Comparison of ENCODE assay signal across 1 cellular context in genomic region chr22:37559901-37560681, GRCh38.
TF ChIP-seq lines count a peak whose summit lies in the region.

Gene CDC42EP1, plus strand, starts transcription at chr22:37560480. Its CDS starts 5,870 bp downstream, at chr22:37566350.

TF ChIP-seq in HepG2, 621 proteins besides CTCF, POLR2A, EP300 and RAD21 (continued from another document and continues in another):
- TF ChIP-seq, protein P1, sequence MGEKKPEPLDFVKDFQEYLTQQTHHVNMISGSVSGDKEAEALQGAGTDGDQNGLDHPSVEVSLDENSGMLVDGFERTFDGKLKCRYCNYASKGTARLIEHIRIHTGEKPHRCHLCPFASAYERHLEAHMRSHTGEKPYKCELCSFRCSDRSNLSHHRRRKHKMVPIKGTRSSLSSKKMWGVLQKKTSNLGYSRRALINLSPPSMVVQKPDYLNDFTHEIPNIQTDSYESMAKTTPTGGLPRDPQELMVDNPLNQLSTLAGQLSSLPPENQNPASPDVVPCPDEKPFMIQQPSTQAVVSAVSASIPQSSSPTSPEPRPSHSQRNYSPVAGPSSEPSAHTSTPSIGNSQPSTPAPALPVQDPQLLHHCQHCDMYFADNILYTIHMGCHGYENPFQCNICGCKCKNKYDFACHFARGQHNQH (CRISPR knock-in tag; IDR thresholded peaks at IDR 0.05): no peak; the same call in 1 of the 2 replicates
- no peak for TF ChIP-seq KAT2B (IDR thresholded peaks at IDR 0.05; ENCODE audit: borderline replicate concordance, low read depth, low read length)
- no peak for TF ChIP-seq SOX13 (IDR thresholded peaks at IDR 0.05)
- TF ChIP-seq SOX13 (CRISPR knock-in tag; conservative IDR thresholded peaks at IDR 0.05 in 1 of 2, IDR thresholded peaks at IDR 0.05 in 1 of 2): peak in 1 of 2 experiments; percentile 23; a peak in 1 of 4 replicates
- TF ChIP-seq RNF219 (CRISPR knock-in tag; IDR thresholded peaks at IDR 0.05): no peak
- TF ChIP-seq MAFF (IDR thresholded peaks at IDR 0.05; ENCODE audit: low read depth, low read length): no peak
- no peak for TF ChIP-seq ZNF382 (CRISPR knock-in tag; IDR thresholded peaks at IDR 0.05; ENCODE audit: borderline replicate concordance)
- TF ChIP-seq, protein P2, sequence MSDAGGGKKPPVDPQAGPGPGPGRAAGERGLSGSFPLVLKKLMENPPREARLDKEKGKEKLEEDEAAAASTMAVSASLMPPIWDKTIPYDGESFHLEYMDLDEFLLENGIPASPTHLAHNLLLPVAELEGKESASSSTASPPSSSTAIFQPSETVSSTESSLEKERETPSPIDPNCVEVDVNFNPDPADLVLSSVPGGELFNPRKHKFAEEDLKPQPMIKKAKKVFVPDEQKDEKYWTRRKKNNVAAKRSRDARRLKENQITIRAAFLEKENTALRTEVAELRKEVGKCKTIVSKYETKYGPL (CRISPR knock-in tag; IDR thresholded peaks at IDR 0.05): no peak
- no peak for TF ChIP-seq ZNF30 (CRISPR knock-in tag; IDR thresholded peaks at IDR 0.05)
- TF ChIP-seq ZNF296 (CRISPR knock-in tag; conservative IDR thresholded peaks at IDR 0.05): no peak
- TF ChIP-seq, protein P3, sequence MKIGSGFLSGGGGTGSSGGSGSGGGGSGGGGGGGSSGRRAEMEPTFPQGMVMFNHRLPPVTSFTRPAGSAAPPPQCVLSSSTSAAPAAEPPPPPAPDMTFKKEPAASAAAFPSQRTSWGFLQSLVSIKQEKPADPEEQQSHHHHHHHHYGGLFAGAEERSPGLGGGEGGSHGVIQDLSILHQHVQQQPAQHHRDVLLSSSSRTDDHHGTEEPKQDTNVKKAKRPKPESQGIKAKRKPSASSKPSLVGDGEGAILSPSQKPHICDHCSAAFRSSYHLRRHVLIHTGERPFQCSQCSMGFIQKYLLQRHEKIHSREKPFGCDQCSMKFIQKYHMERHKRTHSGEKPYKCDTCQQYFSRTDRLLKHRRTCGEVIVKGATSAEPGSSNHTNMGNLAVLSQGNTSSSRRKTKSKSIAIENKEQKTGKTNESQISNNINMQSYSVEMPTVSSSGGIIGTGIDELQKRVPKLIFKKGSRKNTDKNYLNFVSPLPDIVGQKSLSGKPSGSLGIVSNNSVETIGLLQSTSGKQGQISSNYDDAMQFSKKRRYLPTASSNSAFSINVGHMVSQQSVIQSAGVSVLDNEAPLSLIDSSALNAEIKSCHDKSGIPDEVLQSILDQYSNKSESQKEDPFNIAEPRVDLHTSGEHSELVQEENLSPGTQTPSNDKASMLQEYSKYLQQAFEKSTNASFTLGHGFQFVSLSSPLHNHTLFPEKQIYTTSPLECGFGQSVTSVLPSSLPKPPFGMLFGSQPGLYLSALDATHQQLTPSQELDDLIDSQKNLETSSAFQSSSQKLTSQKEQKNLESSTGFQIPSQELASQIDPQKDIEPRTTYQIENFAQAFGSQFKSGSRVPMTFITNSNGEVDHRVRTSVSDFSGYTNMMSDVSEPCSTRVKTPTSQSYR (CRISPR knock-in tag; IDR thresholded peaks at IDR 0.05; ENCODE audit: borderline replicate concordance): peak; percentile 8; the same call in 1 of the 2 replicates
- TF ChIP-seq, protein P4, sequence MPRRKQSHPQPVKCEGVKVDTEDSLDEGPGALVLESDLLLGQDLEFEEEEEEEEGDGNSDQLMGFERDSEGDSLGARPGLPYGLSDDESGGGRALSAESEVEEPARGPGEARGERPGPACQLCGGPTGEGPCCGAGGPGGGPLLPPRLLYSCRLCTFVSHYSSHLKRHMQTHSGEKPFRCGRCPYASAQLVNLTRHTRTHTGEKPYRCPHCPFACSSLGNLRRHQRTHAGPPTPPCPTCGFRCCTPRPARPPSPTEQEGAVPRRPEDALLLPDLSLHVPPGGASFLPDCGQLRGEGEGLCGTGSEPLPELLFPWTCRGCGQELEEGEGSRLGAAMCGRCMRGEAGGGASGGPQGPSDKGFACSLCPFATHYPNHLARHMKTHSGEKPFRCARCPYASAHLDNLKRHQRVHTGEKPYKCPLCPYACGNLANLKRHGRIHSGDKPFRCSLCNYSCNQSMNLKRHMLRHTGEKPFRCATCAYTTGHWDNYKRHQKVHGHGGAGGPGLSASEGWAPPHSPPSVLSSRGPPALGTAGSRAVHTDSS (CRISPR knock-in tag; conservative IDR thresholded peaks at IDR 0.05): no peak
- no peak for TF ChIP-seq ZNF546 (CRISPR knock-in tag; conservative IDR thresholded peaks at IDR 0.05)
- TF ChIP-seq, protein P5, sequence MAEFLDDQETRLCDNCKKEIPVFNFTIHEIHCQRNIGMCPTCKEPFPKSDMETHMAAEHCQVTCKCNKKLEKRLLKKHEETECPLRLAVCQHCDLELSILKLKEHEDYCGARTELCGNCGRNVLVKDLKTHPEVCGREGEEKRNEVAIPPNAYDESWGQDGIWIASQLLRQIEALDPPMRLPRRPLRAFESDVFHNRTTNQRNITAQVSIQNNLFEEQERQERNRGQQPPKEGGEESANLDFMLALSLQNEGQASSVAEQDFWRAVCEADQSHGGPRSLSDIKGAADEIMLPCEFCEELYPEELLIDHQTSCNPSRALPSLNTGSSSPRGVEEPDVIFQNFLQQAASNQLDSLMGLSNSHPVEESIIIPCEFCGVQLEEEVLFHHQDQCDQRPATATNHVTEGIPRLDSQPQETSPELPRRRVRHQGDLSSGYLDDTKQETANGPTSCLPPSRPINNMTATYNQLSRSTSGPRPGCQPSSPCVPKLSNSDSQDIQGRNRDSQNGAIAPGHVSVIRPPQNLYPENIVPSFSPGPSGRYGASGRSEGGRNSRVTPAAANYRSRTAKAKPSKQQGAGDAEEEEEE (CRISPR knock-in tag; IDR thresholded peaks at IDR 0.05; ENCODE audit: borderline replicate concordance): no peak
- no peak for TF ChIP-seq ZKSCAN5 (CRISPR knock-in tag; IDR thresholded peaks at IDR 0.05)
- no peak for TF ChIP-seq ZNF335 (CRISPR knock-in tag; IDR thresholded peaks at IDR 0.05)
- TF ChIP-seq SAP130 (CRISPR knock-in tag; IDR thresholded peaks at IDR 0.05; ENCODE audit: low read depth): peak; percentile 35; the same call in 1 of the 2 replicates
- TF ChIP-seq, protein P6, sequence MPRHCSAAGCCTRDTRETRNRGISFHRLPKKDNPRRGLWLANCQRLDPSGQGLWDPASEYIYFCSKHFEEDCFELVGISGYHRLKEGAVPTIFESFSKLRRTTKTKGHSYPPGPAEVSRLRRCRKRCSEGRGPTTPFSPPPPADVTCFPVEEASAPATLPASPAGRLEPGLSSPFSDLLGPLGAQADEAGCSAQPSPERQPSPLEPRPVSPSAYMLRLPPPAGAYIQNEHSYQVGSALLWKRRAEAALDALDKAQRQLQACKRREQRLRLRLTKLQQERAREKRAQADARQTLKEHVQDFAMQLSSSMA (CRISPR knock-in tag; IDR thresholded peaks at IDR 0.05): no peak
- no peak for TF ChIP-seq ZBTB49 (CRISPR knock-in tag; IDR thresholded peaks at IDR 0.05; ENCODE audit: borderline replicate concordance)
- TF ChIP-seq JDP2 (CRISPR knock-in tag; IDR thresholded peaks at IDR 0.05; ENCODE audit: borderline replicate concordance): no peak
- TF ChIP-seq ATF6 (CRISPR knock-in tag; conservative IDR thresholded peaks at IDR 0.05): 0 out of 2 replicates have a peak, but pooled peaks have one; percentile 50
- no peak for TF ChIP-seq ZNF232 (CRISPR knock-in tag; IDR thresholded peaks at IDR 0.05; ENCODE audit: borderline replicate concordance)
- no peak for TF ChIP-seq HOXA7 (CRISPR knock-in tag; IDR thresholded peaks at IDR 0.05)
- TF ChIP-seq FOXA3 (CRISPR knock-in tag; IDR thresholded peaks at IDR 0.05): peak; percentile 15; the same call in 1 of the 2 replicates
- TF ChIP-seq REL (CRISPR knock-in tag; conservative IDR thresholded peaks at IDR 0.05): no peak
- TF ChIP-seq SNRNP70 (IDR thresholded peaks at IDR 0.05; ENCODE audit: low read depth, low read length): no peak
- peak; percentile 16 for TF ChIP-seq HNRNPLL (IDR thresholded peaks at IDR 0.05; ENCODE audit: low read depth, low read length, poor library complexity, severe bottlenecking)
- 0 out of 2 replicates have a peak, but pooled peaks have one; percentile 27 for TF ChIP-seq RXRA (CRISPR knock-in tag; IDR thresholded peaks at IDR 0.05)
- no peak for TF ChIP-seq NFKB2 (CRISPR knock-in tag; IDR thresholded peaks at IDR 0.05; ENCODE audit: borderline replicate concordance)
- no peak for TF ChIP-seq U2AF2 (IDR thresholded peaks at IDR 0.05; ENCODE audit: low read depth, low read length)
- TF ChIP-seq AGO1 (IDR thresholded peaks at IDR 0.05; ENCODE audit: low read depth, low read length, poor library complexity, severe bottlenecking): no peak
- TF ChIP-seq, protein P7, sequence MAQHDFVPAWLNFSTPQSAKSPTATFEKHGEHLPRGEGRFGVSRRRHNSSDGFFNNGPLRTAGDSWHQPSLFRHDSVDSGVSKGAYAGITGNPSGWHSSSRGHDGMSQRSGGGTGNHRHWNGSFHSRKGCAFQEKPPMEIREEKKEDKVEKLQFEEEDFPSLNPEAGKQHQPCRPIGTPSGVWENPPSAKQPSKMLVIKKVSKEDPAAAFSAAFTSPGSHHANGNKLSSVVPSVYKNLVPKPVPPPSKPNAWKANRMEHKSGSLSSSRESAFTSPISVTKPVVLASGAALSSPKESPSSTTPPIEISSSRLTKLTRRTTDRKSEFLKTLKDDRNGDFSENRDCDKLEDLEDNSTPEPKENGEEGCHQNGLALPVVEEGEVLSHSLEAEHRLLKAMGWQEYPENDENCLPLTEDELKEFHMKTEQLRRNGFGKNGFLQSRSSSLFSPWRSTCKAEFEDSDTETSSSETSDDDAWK (CRISPR knock-in tag; IDR thresholded peaks at IDR 0.05): no peak
- no peak for TF ChIP-seq PHB2 (IDR thresholded peaks at IDR 0.05; ENCODE audit: partially characterized antibody)
- TF ChIP-seq NFE2L1 (CRISPR knock-in tag; IDR thresholded peaks at IDR 0.05; ENCODE audit: borderline replicate concordance): no peak
- TF ChIP-seq, protein P8, sequence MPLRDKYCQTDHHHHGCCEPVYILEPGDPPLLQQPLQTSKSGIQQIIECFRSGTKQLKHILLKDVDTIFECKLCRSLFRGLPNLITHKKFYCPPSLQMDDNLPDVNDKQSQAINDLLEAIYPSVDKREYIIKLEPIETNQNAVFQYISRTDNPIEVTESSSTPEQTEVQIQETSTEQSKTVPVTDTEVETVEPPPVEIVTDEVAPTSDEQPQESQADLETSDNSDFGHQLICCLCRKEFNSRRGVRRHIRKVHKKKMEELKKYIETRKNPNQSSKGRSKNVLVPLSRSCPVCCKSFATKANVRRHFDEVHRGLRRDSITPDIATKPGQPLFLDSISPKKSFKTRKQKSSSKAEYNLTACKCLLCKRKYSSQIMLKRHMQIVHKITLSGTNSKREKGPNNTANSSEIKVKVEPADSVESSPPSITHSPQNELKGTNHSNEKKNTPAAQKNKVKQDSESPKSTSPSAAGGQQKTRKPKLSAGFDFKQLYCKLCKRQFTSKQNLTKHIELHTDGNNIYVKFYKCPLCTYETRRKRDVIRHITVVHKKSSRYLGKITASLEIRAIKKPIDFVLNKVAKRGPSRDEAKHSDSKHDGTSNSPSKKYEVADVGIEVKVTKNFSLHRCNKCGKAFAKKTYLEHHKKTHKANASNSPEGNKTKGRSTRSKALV (CRISPR knock-in tag; IDR thresholded peaks at IDR 0.05): no peak
- TF ChIP-seq ZNF841 (CRISPR knock-in tag; IDR thresholded peaks at IDR 0.05; ENCODE audit: borderline replicate concordance): no peak
- TF ChIP-seq ZNF432 (CRISPR knock-in tag; IDR thresholded peaks at IDR 0.05; ENCODE audit: borderline replicate concordance): no peak
- TF ChIP-seq ZNF790 (CRISPR knock-in tag; IDR thresholded peaks at IDR 0.05; ENCODE audit: borderline replicate concordance): no peak
- no peak for TF ChIP-seq ARID2 (CRISPR knock-in tag; IDR thresholded peaks at IDR 0.05; ENCODE audit: borderline replicate concordance)
- TF ChIP-seq TBX2 (CRISPR knock-in tag; IDR thresholded peaks at IDR 0.05; ENCODE audit: borderline replicate concordance): peak; percentile 72; the same call in 1 of the 2 replicates
- TF ChIP-seq ZNF660 (CRISPR knock-in tag; IDR thresholded peaks at IDR 0.05; ENCODE audit: borderline replicate concordance, low read depth): no peak
- TF ChIP-seq ZSCAN21 (CRISPR knock-in tag; IDR thresholded peaks at IDR 0.05; ENCODE audit: borderline replicate concordance): no peak
- TF ChIP-seq ZNF761 (CRISPR knock-in tag; conservative IDR thresholded peaks at IDR 0.05): no peak
- no peak for TF ChIP-seq ISL2 (CRISPR knock-in tag; IDR thresholded peaks at IDR 0.05)
- TF ChIP-seq ZNF354B (CRISPR knock-in tag; IDR thresholded peaks at IDR 0.05): no peak
